In the genomic region with DNA sequence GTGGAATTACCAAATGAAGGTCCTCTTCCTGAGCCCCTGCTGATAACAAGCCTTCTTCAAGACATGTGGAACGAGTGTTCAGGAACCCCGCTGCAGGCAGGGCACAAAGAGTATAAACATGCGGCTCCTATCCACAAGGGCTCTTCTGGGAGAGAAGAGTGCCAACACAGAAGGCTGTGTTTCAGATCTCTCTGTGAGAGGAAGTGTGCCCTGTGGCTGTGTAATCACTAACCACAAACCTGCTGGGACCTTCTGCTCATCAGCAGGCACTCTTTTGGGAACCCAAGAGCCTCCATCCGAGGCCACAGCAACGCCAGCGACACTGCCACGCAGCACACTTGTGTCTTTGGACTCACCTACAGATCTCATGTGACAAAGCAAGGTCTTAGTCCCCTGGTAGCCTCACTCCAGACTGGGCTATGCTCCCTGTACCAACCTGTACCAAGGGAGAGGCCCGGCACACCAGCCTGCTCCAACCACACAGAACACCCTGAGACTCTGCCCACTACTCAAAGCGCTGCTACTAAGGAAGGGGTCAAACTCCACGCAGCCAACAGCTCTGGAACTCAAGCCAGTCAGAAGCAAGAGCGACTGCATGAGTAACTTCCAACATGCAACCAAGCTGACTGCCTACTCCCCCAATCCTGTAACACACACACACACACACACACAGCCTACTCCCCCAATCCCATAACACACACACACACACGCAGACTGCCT, we compare ENCODE assay signal across 1 cellular context.
TF ChIP-seq lines count a peak whose summit lies in the region.

No MANE protein-coding gene starts in this region.

TF ChIP-seq in IMR-90, 13 proteins besides CTCF, POLR2A, EP300 and RAD21:
- TF ChIP-seq MXI1 (IDR thresholded peaks at IDR 0.05; ENCODE audit: borderline replicate concordance, low read depth, low read length) (no peak), MAFK (IDR thresholded peaks at IDR 0.05; ENCODE audit: low read depth, low read length) (no peak), RFX5 (IDR thresholded peaks at IDR 0.05; ENCODE audit: low read depth, low read length) (no peak), CHD1 (IDR thresholded peaks at IDR 0.05; ENCODE audit: low read depth, low read length) (no peak), SMC3 (IDR thresholded peaks at IDR 0.05; ENCODE audit: low read depth, low read length) (no peak), RCOR1 (IDR thresholded peaks at IDR 0.05; ENCODE audit: insufficient replicate concordance, low read length) (no peak), CEBPB (IDR thresholded peaks at IDR 0.05; ENCODE audit: low read depth, low read length) (no peak), MAZ (IDR thresholded peaks at IDR 0.05; ENCODE audit: borderline replicate concordance, low read depth, low read length) (no peak), NFE2L2 (IDR thresholded peaks at IDR 0.05; ENCODE audit: low read depth, low read length) (no peak), FOS (IDR thresholded peaks at IDR 0.05; ENCODE audit: low read depth, low read length) (no peak), BHLHE40 (IDR thresholded peaks at IDR 0.05; ENCODE audit: low read depth, low read length) (no peak)
- TF ChIP-seq, protein P1, sequence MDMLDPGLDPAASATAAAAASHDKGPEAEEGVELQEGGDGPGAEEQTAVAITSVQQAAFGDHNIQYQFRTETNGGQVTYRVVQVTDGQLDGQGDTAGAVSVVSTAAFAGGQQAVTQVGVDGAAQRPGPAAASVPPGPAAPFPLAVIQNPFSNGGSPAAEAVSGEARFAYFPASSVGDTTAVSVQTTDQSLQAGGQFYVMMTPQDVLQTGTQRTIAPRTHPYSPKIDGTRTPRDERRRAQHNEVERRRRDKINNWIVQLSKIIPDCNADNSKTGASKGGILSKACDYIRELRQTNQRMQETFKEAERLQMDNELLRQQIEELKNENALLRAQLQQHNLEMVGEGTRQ (IDR thresholded peaks at IDR 0.05; ENCODE audit: low read depth, low read length) = no peak
- TF ChIP-seq, protein P2, sequence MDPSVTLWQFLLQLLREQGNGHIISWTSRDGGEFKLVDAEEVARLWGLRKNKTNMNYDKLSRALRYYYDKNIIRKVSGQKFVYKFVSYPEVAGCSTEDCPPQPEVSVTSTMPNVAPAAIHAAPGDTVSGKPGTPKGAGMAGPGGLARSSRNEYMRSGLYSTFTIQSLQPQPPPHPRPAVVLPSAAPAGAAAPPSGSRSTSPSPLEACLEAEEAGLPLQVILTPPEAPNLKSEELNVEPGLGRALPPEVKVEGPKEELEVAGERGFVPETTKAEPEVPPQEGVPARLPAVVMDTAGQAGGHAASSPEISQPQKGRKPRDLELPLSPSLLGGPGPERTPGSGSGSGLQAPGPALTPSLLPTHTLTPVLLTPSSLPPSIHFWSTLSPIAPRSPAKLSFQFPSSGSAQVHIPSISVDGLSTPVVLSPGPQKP (IDR thresholded peaks at IDR 0.05; ENCODE audit: borderline replicate concordance, low read depth, low read length) = no peak
